Comparison of ENCODE assay signal across 28 cellular contexts in the genomic region with DNA sequence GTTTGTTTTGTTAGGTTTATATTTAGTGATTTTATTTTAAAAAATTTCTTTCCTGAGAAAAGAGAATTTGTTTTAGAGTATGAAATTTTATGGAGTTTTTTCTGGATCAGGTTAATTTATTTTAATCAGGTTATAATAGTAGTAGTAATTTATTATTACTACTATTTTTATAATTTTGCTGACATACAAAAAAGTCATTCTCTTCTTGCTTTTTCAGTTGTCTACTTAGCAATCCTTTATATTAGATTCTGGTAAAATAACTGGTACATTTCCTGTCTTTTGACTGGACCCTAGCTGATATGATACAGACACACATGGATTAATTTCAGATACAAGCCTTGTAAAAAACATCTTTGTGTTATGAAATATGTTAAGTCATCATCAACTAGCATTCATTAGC. TPM values are rescaled to one million over a fixed set of nuclear protein-coding genes. Genes with fewer than 3 reads are reported as not detected.
A peak's percentile ranks its signal among the peaks of the same experiment; 100 is the strongest.
DNase-seq lines count a peak whose midpoint lies in the region; FAIRE-seq and TF ChIP-seq lines count a peak whose summit lies in the region.
"Had no signal": no experiment of that assay in that cellular context is flagged by ENCODE, and none has a peak within 500 bp of the region (broad histone marks: within the 10 kb centered on the region; RNA-seq: fewer than 3 reads in every experiment).

No MANE protein-coding gene starts in this region.

- H3K27ac ChIP-seq in small intestine (ENCODE audit: low read depth in 1 of 2, low read length in 1 of 2), result no peak overlapping the region
- H3K27ac ChIP-seq: breast epithelium, gastroesophageal sphincter, KMS-11 had no signal

- no peaks in the 10 kb centered on the region for H3K9me3 ChIP-seq in endocrine pancreas (ENCODE audit: control insufficient read depth, low read length)
- H3K9me3 ChIP-seq in small intestine (ENCODE audit: control insufficient read depth, low read depth), result no peaks in the 10 kb centered on the region
- H3K9me3 ChIP-seq: BE2C, breast epithelium, gastroesophageal sphincter had no signal

- no peak overlapping the region for H3K4me3 Mint-ChIP-seq in activated CD4-positive, alpha-beta T cell treated with anti-CD3 and anti-CD28 coated beads, Interleukin-2, amount 10 ng/mL, durations not matched to agents 7 days and 5 days
- H3K4me3 Mint-ChIP-seq: activated CD4-positive, alpha-beta T cell treated with anti-CD3 and anti-CD28 coated beads, Interleukin-2, amount 10 ng/mL, durations not matched to agents 24 days and 14 days; activated naive CD4-positive, alpha-beta T cell treated with anti-CD3 and anti-CD28 coated beads for 36 hours had no signal

- no peaks in the 10 kb centered on the region for H3K9me3 Mint-ChIP-seq in activated CD4-positive, alpha-beta T cell treated with anti-CD3 and anti-CD28 coated beads, Interleukin-2, amount 10 ng/mL, durations not matched to agents 7 days and 5 days
- H3K9me3 Mint-ChIP-seq: activated CD4-positive, alpha-beta T cell treated with anti-CD3 and anti-CD28 coated beads, Interleukin-2, amount 10 ng/mL, durations not matched to agents 24 days and 14 days; activated naive CD4-positive, alpha-beta T cell treated with anti-CD3 and anti-CD28 coated beads for 36 hours; type B pancreatic cell had no signal

- CTCF ChIA-PET in activated CD4-positive, alpha-beta T cell treated with anti-CD3 and anti-CD28 coated beads, Interleukin-2, amount 10 ng/mL, durations not matched to agents 7 days and 5 days (lab: Charles Lee), result no interaction called here

- H3K27me3 ChIP-seq in endocrine pancreas (ENCODE audit: control insufficient read depth, insufficient read depth, low read length) (no peaks in the 10 kb centered on the region), small intestine (ENCODE audit: control insufficient read depth in 2 of 2, insufficient read depth in 2 of 2, low read length in 2 of 2) (no peaks in the 10 kb centered on the region)
- H3K27me3 ChIP-seq: BE2C, breast epithelium, gastroesophageal sphincter had no signal

- H3K27me3 Mint-ChIP-seq in activated CD4-positive, alpha-beta T cell treated with anti-CD3 and anti-CD28 coated beads, Interleukin-2, amount 10 ng/mL, durations not matched to agents 7 days and 5 days, result no peaks in the 10 kb centered on the region
- H3K27me3 Mint-ChIP-seq: activated CD4-positive, alpha-beta T cell treated with anti-CD3 and anti-CD28 coated beads, Interleukin-2, amount 10 ng/mL, durations not matched to agents 24 days and 14 days; type B pancreatic cell had no signal

- DNase-seq in NCI-H2227 treated with DMSO at 0.1 percent for 48 hours (lab: John Stamatoyannopoulos, UW) (peak; percentile 28), NCI-H2227 (lab: John Stamatoyannopoulos, UW; ENCODE audit: unreplicated experiment) (no peak), RCC 7860 (ENCODE audit: low spot score) (no peak), small intestine (no peak), erythroblast (lab: John Stamatoyannopoulos, UW) (no peak), NCI-H1417 treated with DMSO at 0.1 percent for 48 hours (lab: John Stamatoyannopoulos, UW) (no peak)
- DNase-seq in activated CD4-positive, alpha-beta T cell treated with anti-CD3 and anti-CD28 coated beads, Interleukin-2, amount 10 ng/mL, durations not matched to agents 7 days and 5 days, result no peak
- DNase-seq: activated CD4-positive, alpha-beta T cell treated with anti-CD3 and anti-CD28 coated beads, Interleukin-2, amount 10 ng/mL, durations not matched to agents 24 days and 14 days; activated naive CD4-positive, alpha-beta T cell treated with anti-CD3 and anti-CD28 coated beads for 36 hours; activated T-cell treated with anti-CD3 and anti-CD28 coated beads, Interleukin-2, amount 50 U/mL, for 48 hours; amniotic stem cell; BE2C; COR-L47; DMS79; H7; NCI-H1694; NCI-H345; PC-3; posterior cingulate gyrus; SHP77 treated with DMSO at 0.1 percent for 48 hours; stimulated activated CD8-positive, alpha-beta memory T cell treated with anti-CD3 and anti-CD28 coated beads, Interleukin-4, amount 100 ng/mL, for 48 hours; WERI-Rb-1 had no signal

- H3K4me1 ChIP-seq in endocrine pancreas (ENCODE audit: control insufficient read depth, insufficient read depth, low read length) (peaks cover 43% of the 10 kb centered on the region), small intestine (ENCODE audit: control insufficient read depth in 2 of 2, insufficient read depth in 1 of 2, low read depth in 1 of 2, low read length in 1 of 2) (peaks cover 2 to 6% of the 10 kb centered on the region in 2 donors)
- H3K4me1 ChIP-seq: breast epithelium had no signal

- no peak overlapping the region for H3K9ac ChIP-seq in endocrine pancreas (ENCODE audit: control insufficient read depth, insufficient read depth, low read length)
- H3K9ac ChIP-seq: KMS-11 had no signal

- H3K4me3 ChIP-seq in endocrine pancreas (ENCODE audit: control insufficient read depth, insufficient read depth, low read length), result peak overlapping the region; percentile 80
- no peak overlapping the region for H3K4me3 ChIP-seq in small intestine (ENCODE audit: low read depth in 1 of 2, low read length in 2 of 2)
- H3K4me3 ChIP-seq: breast epithelium, gastroesophageal sphincter, lung had no signal

- FAIRE-seq in RCC 7860 (lab: Jason Lieb, UNC) (peak; percentile 70), small intestine (lab: Jason Lieb, UNC) (peak; percentile 77)

- H3K36me3 ChIP-seq in endocrine pancreas (ENCODE audit: control insufficient read depth, insufficient read depth, low read length) (no peaks in the 10 kb centered on the region), small intestine (ENCODE audit: control insufficient read depth in 2 of 2, insufficient read depth in 2 of 2, low read length in 2 of 2) (no peaks in the 10 kb centered on the region)
- H3K36me3 ChIP-seq: BE2C, breast epithelium had no signal

- peaks cover 43% of the 10 kb centered on the region for H3K4me1 Mint-ChIP-seq in activated CD4-positive, alpha-beta T cell treated with anti-CD3 and anti-CD28 coated beads, Interleukin-2, amount 10 ng/mL, durations not matched to agents 7 days and 5 days

- POLR2A ChIA-PET in activated CD4-positive, alpha-beta T cell treated with anti-CD3 and anti-CD28 coated beads, Interleukin-2, amount 10 ng/mL, durations not matched to agents 7 days and 5 days (lab: Charles Lee), result no interaction called here

- H3K27ac Mint-ChIP-seq in activated CD4-positive, alpha-beta T cell treated with anti-CD3 and anti-CD28 coated beads, Interleukin-2, amount 10 ng/mL, durations not matched to agents 7 days and 5 days, result no peak overlapping the region
- H3K27ac Mint-ChIP-seq: activated CD4-positive, alpha-beta T cell treated with anti-CD3 and anti-CD28 coated beads, Interleukin-2, amount 10 ng/mL, durations not matched to agents 24 days and 14 days; activated naive CD4-positive, alpha-beta T cell treated with anti-CD3 and anti-CD28 coated beads for 36 hours had no signal

- no peak for TF ChIP-seq POLR2A in erythroblast (IDR thresholded peaks at IDR 0.05; ENCODE audit: low read length)

- peaks cover 8% of the 10 kb centered on the region for H3K36me3 Mint-ChIP-seq in activated CD4-positive, alpha-beta T cell treated with anti-CD3 and anti-CD28 coated beads, Interleukin-2, amount 10 ng/mL, durations not matched to agents 7 days and 5 days (ENCODE audit: low read depth)

RNA-seq across cellular contexts. Expression of a gene that starts 5.3 kb away (rescaled TPM):
- polyA plus RNA-seq in small intestine, result 1 to 10 TPM; 2.2 to 8.3 (median 3.2) TPM
- 10 to 100 TPM; 13.2 to 13.7 TPM for total RNA-seq in activated CD4-positive, alpha-beta T cell treated with anti-CD3 and anti-CD28 coated beads, Interleukin-2, amount 10 ng/mL, durations not matched to agents 7 days and 5 days
